In the genomic region with DNA sequence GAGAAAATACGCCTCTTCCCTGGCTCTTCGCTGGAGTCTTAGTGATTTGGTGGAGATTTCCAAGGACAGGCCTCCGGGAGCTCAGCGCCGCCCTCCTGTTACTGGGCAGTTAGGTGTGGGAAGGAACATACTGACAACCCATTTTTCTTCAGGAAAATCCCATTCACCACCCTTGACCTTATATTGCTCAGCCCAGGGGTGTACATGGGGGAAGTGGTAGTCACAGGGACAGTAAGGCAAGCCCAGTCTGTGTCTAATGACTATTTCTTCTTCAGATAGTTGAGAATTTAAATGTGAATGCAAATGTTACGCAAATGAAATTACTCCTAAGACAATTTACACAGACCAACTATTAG, we compare ENCODE assay signal across 29 cellular contexts.
DNase-seq lines count a peak whose midpoint lies in the region; ATAC-seq, FAIRE-seq and TF ChIP-seq lines count a peak whose summit lies in the region.
"Had no signal": no experiment of that assay in that cellular context is flagged by ENCODE, and none has a peak within 500 bp of the region (broad histone marks: within the 10 kb centered on the region; RNA-seq: fewer than 3 reads in every experiment).

No MANE protein-coding gene starts in this region.

- H3K4me3 ChIP-seq in H1 (ENCODE audit: extremely low read depth in 1 of 4, insufficient read depth in 2 of 4, low read depth in 3 of 4, low read length in 4 of 4) (no peak overlapping the region), testis (peak overlapping the region; percentile 20 to 49), hepatocyte (no peak overlapping the region)
- H3K4me3 ChIP-seq: BLaER1, GM12878 had no signal

- H2AFZ ChIP-seq in H1 (ENCODE audit: low read length) (peak overlapping the region; percentile 62; the same call in 1 of the 2 replicates), hepatocyte (no peak overlapping the region)

- H2BK15ac ChIP-seq in H1 (ENCODE audit: low read length), result no peak overlapping the region

- H3K4ac ChIP-seq in H1 (replicated peaks; ENCODE audit: insufficient read length, low read depth, low read length), result no peak overlapping the region

- H3K4me1 ChIP-seq in H1 (replicated peaks in 1 of 4; ENCODE audit: control insufficient read depth in 3 of 4, insufficient read depth in 4 of 4, low read length in 3 of 4) (peaks cover 0 to 14% (median 2%) of the 10 kb centered on the region in 4 experiments; a peak in 5 of 7 replicates), testis (peaks cover 5% of the 10 kb centered on the region), hepatocyte (ENCODE audit: insufficient read depth) (peaks cover 5% of the 10 kb centered on the region)
- H3K4me1 ChIP-seq: BE2C, BLaER1 had no signal

- H3K18ac ChIP-seq in H1 (ENCODE audit: extremely low read depth, low read length), result no peak overlapping the region

- POLR2A ChIA-PET in WTC11 (lab: Charles Lee) (no interaction called here), H1 (lab: Charles Lee; ENCODE audit: partially characterized antibody) (no interaction called here)

- intact Hi-C loops in testis (cut with DNase I; ENCODE audit: low total_unique reads), result no loop called here

- DNase-seq in WTC11 (ENCODE audit: low spot score) (no peak), H1 (ENCODE audit: low read depth in 1 of 2, low spot score in 2 of 2) (no peak), omental fat pad (ENCODE audit: low spot score) (peak; percentile 29), testis (no peak), hepatocyte (ENCODE audit: low spot score) (no peak), NCI-H1417 (lab: John Stamatoyannopoulos, UW) (no peak)
- no peak for DNase-seq in natural killer cell treated with Interleukin-12 subunit alpha and Interleukin-12 subunit beta and Interleukin-15 and Interleukin-18, amount 100 ng/mL, for 72 hours (ENCODE audit: low spot score)
- DNase-seq: 8988T; ACHN; BE2C; C1 segment of cervical spinal cord; CD4-positive, alpha-beta memory T cell; CD4-positive, CD25-positive, alpha-beta regulatory T cell; CD8-positive, alpha-beta memory T cell; COR-L47; DMS 273 treated with DMSO at 0.1 percent for 48 hours; DMS153; DMS53; DMS79; DND-41; EL; GDM1 had no signal

- H4K5ac ChIP-seq in H1 (ENCODE audit: insufficient read length, low read depth, low read length), result no peak overlapping the region

- no peak overlapping the region for H2BK20ac ChIP-seq in H1 (ENCODE audit: low read length)

- H2BK12ac ChIP-seq in H1 (ENCODE audit: low read depth, low read length), result no peak overlapping the region

- TF ChIP-seq POLR2A in H1 (IDR thresholded peaks at IDR 0.05; ENCODE audit: control extremely low read depth in 1 of 2, low read depth in 2 of 2, low read length in 2 of 2), result no peak
- no peak for TF ChIP-seq POLR2A in testis (IDR thresholded peaks at IDR 0.05)

- no peaks in the 10 kb centered on the region for H3K9me2 ChIP-seq in hepatocyte (replicated peaks; ENCODE audit: insufficient read depth)

- no peak overlapping the region for H2BK5ac ChIP-seq in H1 (ENCODE audit: low read depth, low read length)

- no peak overlapping the region; the same call in 1 of the 2 replicates for H4K8ac ChIP-seq in H1 (ENCODE audit: extremely low read depth, insufficient read depth, low read length)

- no peak overlapping the region for H3K27ac Mint-ChIP-seq in WTC11
- no peak overlapping the region for H3K27ac Mint-ChIP-seq in natural killer cell treated with Interleukin-12 subunit alpha and Interleukin-12 subunit beta and Interleukin-15 and Interleukin-18, amount 100 ng/mL, for 72 hours
- H3K27ac Mint-ChIP-seq: CD14-positive monocyte; CD4-positive, CD25-positive, alpha-beta regulatory T cell; CD8-positive, alpha-beta memory T cell had no signal

- no peak overlapping the region for H3K23ac ChIP-seq in H1 (ENCODE audit: insufficient read length)

- H3K56ac ChIP-seq in H1 (replicated peaks; ENCODE audit: insufficient read length, low read depth, low read length), result no peak overlapping the region

- no peak overlapping the region for H4K91ac ChIP-seq in H1 (replicated peaks; ENCODE audit: insufficient read length, low read length)

- no peak overlapping the region for H3K14ac ChIP-seq in H1 (ENCODE audit: insufficient read length)

- H3K27me3 ChIP-seq in H1 (replicated peaks in 1 of 4; ENCODE audit: control insufficient read depth in 3 of 4, extremely low read depth in 1 of 4, insufficient read depth in 3 of 4, low read length in 3 of 4) (no peaks in the 10 kb centered on the region), testis (no peaks in the 10 kb centered on the region), hepatocyte (no peaks in the 10 kb centered on the region)
- H3K27me3 ChIP-seq: BE2C, BLaER1 had no signal

- CTCF ChIA-PET in WTC11 (lab: Charles Lee), result interaction anchor here (1.8 kb wide), 1 partner anchor 9 kb away, joined by 11 read pairs; no protein-coding TSS in a partner anchor
- CTCF ChIA-PET in H1 (lab: Charles Lee; ENCODE audit: partially characterized antibody), result interaction anchor here (0.7 to 2.2 kb wide), 3 partner anchors 9 to 26 kb away, joined by 3 to 9 read pairs (median 5); no protein-coding TSS in a partner anchor

- no peak for TF ChIP-seq EP300 in H1 (IDR thresholded peaks at IDR 0.05; ENCODE audit: borderline replicate concordance in 1 of 2, low read depth in 2 of 2, low read length in 2 of 2)

- FAIRE-seq in H1 (lab: Jason Lieb, UNC), result no peak
- FAIRE-seq: A204.1, GM12878, GM12892, GM18507 had no signal

- H3K9me3 ChIP-seq in H1 (ENCODE audit: insufficient read depth in 2 of 2, low read depth in 1 of 2, low read length in 1 of 2) (no peaks in the 10 kb centered on the region), testis (no peaks in the 10 kb centered on the region), hepatocyte (ENCODE audit: low read depth) (no peaks in the 10 kb centered on the region)
- H3K9me3 ChIP-seq: BE2C, BLaER1 had no signal

- H3K27ac ChIP-seq in H1 (ENCODE audit: low read depth, low read length) (no peak overlapping the region), testis (no peak overlapping the region), hepatocyte (no peak overlapping the region)
- H3K27ac ChIP-seq: BLaER1 had no signal

- no peak overlapping the region for H2AK5ac ChIP-seq in H1 (ENCODE audit: low read depth, low read length)

- 71% methylated on average over 5 of the region's 6 CpGs; no CpG with 5 or more reads in 1 of the 2 experiments for WGBS in H1 (ENCODE audit: extremely low coverage in 1 of 2, insufficient coverage in 1 of 2, insufficient read length in 1 of 2, insufficient replicate concordance in 2 of 2, low coverage in 1 of 2, low lambda C conversion rate in 2 of 2, missing lambda C conversion rate in 1 of 2), 2 experiments
- 61 to 69% methylated on average over 6 of the region's 6 CpGs for WGBS in testis, 2 donors
- 89% methylated on average over 6 of the region's 6 CpGs for WGBS in hepatocyte (ENCODE audit: low lambda C conversion rate, missing lambda C conversion rate)

- H3K79me1 ChIP-seq in H1 (ENCODE audit: low read depth, low read length), result no peaks in the 10 kb centered on the region

- H3K9me3 Mint-ChIP-seq in WTC11, result peaks cover 4% of the 10 kb centered on the region
- no peaks in the 10 kb centered on the region for H3K9me3 Mint-ChIP-seq in natural killer cell treated with Interleukin-12 subunit alpha and Interleukin-12 subunit beta and Interleukin-15 and Interleukin-18, amount 100 ng/mL, for 72 hours
- H3K9me3 Mint-ChIP-seq: CD4-positive, CD25-positive, alpha-beta regulatory T cell had no signal

- no peak overlapping the region for H3K4me3 Mint-ChIP-seq in WTC11
- H3K4me3 Mint-ChIP-seq in natural killer cell treated with Interleukin-12 subunit alpha and Interleukin-12 subunit beta and Interleukin-15 and Interleukin-18, amount 100 ng/mL, for 72 hours, result no peak overlapping the region
- H3K4me3 Mint-ChIP-seq: CD14-positive monocyte; CD4-positive, alpha-beta memory T cell; CD4-positive, CD25-positive, alpha-beta regulatory T cell had no signal

- TF ChIP-seq RAD21 in H1 (IDR thresholded peaks at IDR 0.05 in 1 of 2, conservative IDR thresholded peaks at IDR 0.05 in 1 of 2; ENCODE audit: low read depth in 2 of 2, low read length in 2 of 2), result no peak

- no peak overlapping the region for H3K9ac ChIP-seq in H1 (replicated peaks in 1 of 4; ENCODE audit: extremely low read depth in 1 of 4, low read depth in 3 of 4, low read length in 3 of 4)
- H3K9ac ChIP-seq: BLaER1 had no signal

- H2BK120ac ChIP-seq in H1 (replicated peaks; ENCODE audit: low read depth, low read length), result no peak overlapping the region

- H3K79me2 ChIP-seq in H1 (ENCODE audit: control insufficient read depth in 1 of 2, insufficient read depth in 2 of 2, low read length in 2 of 2) (no peaks in the 10 kb centered on the region), hepatocyte (no peaks in the 10 kb centered on the region)

- H3K4me1 Mint-ChIP-seq in WTC11, result peaks cover 21% of the 10 kb centered on the region
- no peaks in the 10 kb centered on the region for H3K4me1 Mint-ChIP-seq in natural killer cell treated with Interleukin-12 subunit alpha and Interleukin-12 subunit beta and Interleukin-15 and Interleukin-18, amount 100 ng/mL, for 72 hours (ENCODE audit: low read depth in 2 of 2)
- H3K4me1 Mint-ChIP-seq: CD14-positive monocyte; CD4-positive, alpha-beta memory T cell; CD4-positive, CD25-positive, alpha-beta regulatory T cell; CD8-positive, alpha-beta memory T cell had no signal

- peak; percentile 16; the same call in 1 of the 2 replicates for ATAC-seq in WTC11
- peak; percentile 93 for ATAC-seq in omental fat pad (ENCODE audit: low FRiP score)
- no peak for ATAC-seq in GM19395 (IDR thresholded peaks at IDR 0.05; ENCODE audit: unreplicated experiment)
- no peak for ATAC-seq in natural killer cell treated with Interleukin-12 subunit alpha and Interleukin-12 subunit beta and Interleukin-15 and Interleukin-18, amount 100 ng/mL, for 72 hours
- ATAC-seq: GM12878 had no signal

- H3K27me3 Mint-ChIP-seq in WTC11 (ENCODE audit: low read depth), result no peaks in the 10 kb centered on the region
- H3K27me3 Mint-ChIP-seq in natural killer cell treated with Interleukin-12 subunit alpha and Interleukin-12 subunit beta and Interleukin-15 and Interleukin-18, amount 100 ng/mL, for 72 hours, result no peaks in the 10 kb centered on the region
- H3K27me3 Mint-ChIP-seq: CD4-positive, CD25-positive, alpha-beta regulatory T cell had no signal

- H3K36me3 ChIP-seq in H1 (ENCODE audit: control insufficient read depth in 2 of 4, insufficient read depth in 4 of 4, low read length in 3 of 4) (no peaks in the 10 kb centered on the region), testis (ENCODE audit: low read depth, missing control alignments) (no peaks in the 10 kb centered on the region), hepatocyte (replicated peaks; ENCODE audit: insufficient read depth, low read depth) (no peaks in the 10 kb centered on the region)
- H3K36me3 ChIP-seq: BE2C, BLaER1 had no signal

- no peaks in the 10 kb centered on the region for H4K20me1 ChIP-seq in H1 (replicated peaks in 1 of 2; ENCODE audit: control insufficient read depth in 1 of 2, insufficient read depth in 2 of 2, low read length in 2 of 2)
- no peaks in the 10 kb centered on the region for H4K20me1 ChIP-seq in hepatocyte (ENCODE audit: insufficient read depth, poor library complexity, severe bottlenecking)
- H4K20me1 ChIP-seq: BLaER1 had no signal

- H3K4me2 ChIP-seq in H1 (ENCODE audit: insufficient read depth in 1 of 2, low read depth in 2 of 2, low read length in 2 of 2) (no peak overlapping the region), hepatocyte (no peak overlapping the region)
- H3K4me2 ChIP-seq: BLaER1 had no signal

- TF ChIP-seq CTCF in WTC11 (IDR thresholded peaks at IDR 0.05) (no peak), H1 (IDR thresholded peaks at IDR 0.05; ENCODE audit: control extremely low read depth in 1 of 3, insufficient read depth in 1 of 3, low read depth in 1 of 3, low read length in 3 of 3) (no peak), omental fat pad (IDR thresholded peaks at IDR 0.05) (no peak), testis (IDR thresholded peaks at IDR 0.05) (no peak), hepatocyte (IDR thresholded peaks at IDR 0.05; ENCODE audit: poor library complexity) (no peak)

- no peaks in the 10 kb centered on the region for H3K36me3 Mint-ChIP-seq in WTC11
- H3K36me3 Mint-ChIP-seq in natural killer cell treated with Interleukin-12 subunit alpha and Interleukin-12 subunit beta and Interleukin-15 and Interleukin-18, amount 100 ng/mL, for 72 hours, result no peaks in the 10 kb centered on the region
- H3K36me3 Mint-ChIP-seq: CD14-positive monocyte; CD4-positive, alpha-beta memory T cell; CD4-positive, CD25-positive, alpha-beta regulatory T cell; CD8-positive, alpha-beta memory T cell had no signal

- no peaks in the 10 kb centered on the region for H3K23me2 ChIP-seq in H1 (ENCODE audit: low read depth, low read length)

Comparison
In these comparisons a context has a peak if more than half of its experiments do, and no peak if none do; other contexts are left out.
1. ATAC-seq: peak in WTC11 (single experiment) and omental fat pad (single experiment); none in GM19395 (single experiment) and natural killer cell treated with Interleukin-12 subunit alpha and Interleukin-12 subunit beta and Interleukin-15 and Interleukin-18, amount 100 ng/mL, for 72 hours (0 of 2).
2. H3K4me3 ChIP-seq: peak in testis (2 of 2); none in H1 (0 of 4) and hepatocyte (single experiment).